ENCODE assay signal across 22 cellular contexts in the genomic region with DNA sequence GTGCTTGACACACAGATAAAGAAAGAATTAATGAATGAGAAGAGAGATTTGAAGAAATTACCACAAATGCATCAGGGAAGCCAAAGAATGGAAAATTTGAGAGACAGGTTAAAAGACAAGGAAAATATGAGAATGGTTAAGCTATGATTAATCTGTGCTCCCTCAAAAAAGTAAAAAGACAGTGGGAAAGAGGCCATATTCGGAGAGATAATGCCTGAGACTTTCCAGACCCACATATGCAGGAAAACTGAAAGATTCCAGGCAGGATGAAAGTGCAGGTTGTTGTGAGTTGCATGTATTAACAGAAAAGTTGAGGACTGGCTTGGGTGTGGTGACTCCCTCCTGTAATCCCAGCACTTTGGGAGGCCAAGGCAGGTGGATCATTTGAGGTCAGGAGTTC.
"Had no signal": no experiment of that assay in that cellular context is flagged by ENCODE, and none has a peak within 500 bp of the region (broad histone marks: within the 10 kb centered on the region; RNA-seq: fewer than 3 reads in every experiment).

No MANE protein-coding gene starts in this region.

- H3K36me3 Mint-ChIP-seq: memory B cell, type B pancreatic cell had no signal

- H3K27ac ChIP-seq: epithelial cell of prostate, esophagus muscularis mucosa, foreskin keratinocyte, left ventricle myocardium inferior, lower lobe of right lung, pancreas, suprapubic skin, thyroid gland had no signal

- ATAC-seq: stimulated activated naive CD8-positive, alpha-beta T cell treated with anti-CD3 and anti-CD28 coated beads, Interleukin-15, Interleukin-2, amounts not matched to agents 100 U/mL and 50 U/mL, for 24 hours had no signal

- H3K4me3 Mint-ChIP-seq: effector memory CD8-positive, alpha-beta T cell; nephron; type B pancreatic cell had no signal

- DNase-seq: effector memory CD8-positive, alpha-beta T cell; foreskin keratinocyte; kidney; left cardiac atrium; left ventricle myocardium inferior; lower lobe of right lung; midbrain; occipital lobe; right cardiac atrium; stimulated activated CD4-positive, alpha-beta T cell treated with anti-CD3 and anti-CD28 coated beads, Interleukin-2, amount 100 ng/mL, for 48 hours; stimulated activated naive CD8-positive, alpha-beta T cell treated with anti-CD3 and anti-CD28 coated beads, Interleukin-15, Interleukin-2, amounts not matched to agents 100 U/mL and 50 U/mL, for 24 hours; thyroid gland had no signal

- H3K27me3 ChIP-seq: esophagus muscularis mucosa, pancreas, suprapubic skin, thyroid gland had no signal

- H3K4me3 ChIP-seq: esophagus muscularis mucosa, left ventricle myocardium inferior, lower lobe of right lung, pancreas, smooth muscle cell, suprapubic skin, thyroid gland had no signal

- H3K9me3 ChIP-seq: esophagus muscularis mucosa, left ventricle myocardium inferior, lower lobe of right lung, pancreas, suprapubic skin, thyroid gland had no signal

- H3K36me3 ChIP-seq: esophagus muscularis mucosa, left ventricle myocardium inferior, lower lobe of right lung, pancreas, suprapubic skin, thyroid gland had no signal

- H3K4me1 ChIP-seq: foreskin keratinocyte, pancreas had no signal

- FAIRE-seq: kidney, pancreas, urothelium cell line had no signal

- H3K9me3 Mint-ChIP-seq: effector memory CD8-positive, alpha-beta T cell; memory B cell; nephron; type B pancreatic cell had no signal

- H3K27ac Mint-ChIP-seq: effector memory CD8-positive, alpha-beta T cell; nephron; progenitor cell of endocrine pancreas; type B pancreatic cell had no signal
